ENCODE assay signal across 1 cellular context in the genomic region with DNA sequence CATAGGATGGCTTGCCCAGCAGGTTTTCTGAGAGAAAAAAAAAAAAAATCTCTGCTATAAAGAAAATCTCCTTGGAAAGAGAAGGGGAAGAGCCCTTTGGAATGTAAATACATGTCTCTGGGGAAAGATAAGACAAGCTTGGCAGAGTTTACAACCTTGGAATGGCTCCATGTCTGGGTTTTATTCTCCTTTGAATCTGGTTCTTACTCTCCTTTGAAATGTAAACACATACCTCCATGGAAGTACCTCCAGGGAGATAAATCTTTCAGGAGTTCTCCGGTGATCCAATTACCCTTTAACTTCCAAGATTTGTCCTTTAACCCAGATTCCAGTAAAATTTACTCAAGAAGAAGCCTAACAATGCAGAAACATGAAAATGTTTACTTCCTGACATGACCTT.
A peak's percentile ranks its signal among the peaks of the same experiment; 100 is the strongest.
TF ChIP-seq lines count a peak whose summit lies in the region.

No MANE protein-coding gene starts in this region.

TF ChIP-seq in HEK293, 187 proteins besides CTCF, POLR2A, EP300 and RAD21 (continued from another document):
- TF ChIP-seq, protein P1, sequence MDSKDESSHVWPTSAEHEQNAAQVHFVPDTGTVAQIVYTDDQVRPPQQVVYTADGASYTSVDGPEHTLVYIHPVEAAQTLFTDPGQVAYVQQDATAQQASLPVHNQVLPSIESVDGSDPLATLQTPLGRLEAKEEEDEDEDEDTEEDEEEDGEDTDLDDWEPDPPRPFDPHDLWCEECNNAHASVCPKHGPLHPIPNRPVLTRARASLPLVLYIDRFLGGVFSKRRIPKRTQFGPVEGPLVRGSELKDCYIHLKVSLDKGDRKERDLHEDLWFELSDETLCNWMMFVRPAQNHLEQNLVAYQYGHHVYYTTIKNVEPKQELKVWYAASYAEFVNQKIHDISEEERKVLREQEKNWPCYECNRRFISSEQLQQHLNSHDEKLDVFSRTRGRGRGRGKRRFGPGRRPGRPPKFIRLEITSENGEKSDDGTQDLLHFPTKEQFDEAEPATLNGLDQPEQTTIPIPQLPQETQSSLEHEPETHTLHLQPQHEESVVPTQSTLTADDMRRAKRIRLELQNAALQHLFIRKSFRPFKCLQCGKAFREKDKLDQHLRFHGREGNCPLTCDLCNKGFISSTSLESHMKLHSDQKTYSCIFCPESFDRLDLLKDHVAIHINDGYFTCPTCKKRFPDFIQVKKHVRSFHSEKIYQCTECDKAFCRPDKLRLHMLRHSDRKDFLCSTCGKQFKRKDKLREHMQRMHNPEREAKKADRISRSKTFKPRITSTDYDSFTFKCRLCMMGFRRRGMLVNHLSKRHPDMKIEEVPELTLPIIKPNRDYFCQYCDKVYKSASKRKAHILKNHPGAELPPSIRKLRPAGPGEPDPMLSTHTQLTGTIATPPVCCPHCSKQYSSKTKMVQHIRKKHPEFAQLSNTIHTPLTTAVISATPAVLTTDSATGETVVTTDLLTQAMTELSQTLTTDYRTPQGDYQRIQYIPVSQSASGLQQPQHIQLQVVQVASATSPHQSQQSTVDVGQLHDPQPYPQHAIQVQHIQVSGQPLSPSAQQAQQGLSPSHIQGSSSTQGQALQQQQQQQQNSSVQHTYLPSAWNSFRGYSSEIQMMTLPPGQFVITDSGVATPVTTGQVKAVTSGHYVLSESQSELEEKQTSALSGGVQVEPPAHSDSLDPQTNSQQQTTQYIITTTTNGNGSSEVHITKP (tag by site-specific recombination; IDR thresholded peaks at IDR 0.05) = 0 out of 2 replicates have a peak, but pooled peaks have one; percentile 14
- TF ChIP-seq ZNF558 (tag by site-specific recombination; IDR thresholded peaks at IDR 0.05) (no peak), ZNF548 (tag by site-specific recombination; IDR thresholded peaks at IDR 0.05) (no peak), SP2 (tag by site-specific recombination; IDR thresholded peaks at IDR 0.05) (no peak), ZNF19 (tag by site-specific recombination; IDR thresholded peaks at IDR 0.05; ENCODE audit: low read depth) (peak; percentile 57), ZXDB (tag by site-specific recombination; IDR thresholded peaks at IDR 0.05) (peak; percentile 92), GFI1B (tag by site-specific recombination; IDR thresholded peaks at IDR 0.05) (peak; percentile 66), KLF8 (tag by site-specific recombination; IDR thresholded peaks at IDR 0.05) (peak; percentile 71), ZNF341 (tag by site-specific recombination; IDR thresholded peaks at IDR 0.05; ENCODE audit: low read depth) (peak; percentile 41; the same call in 1 of the 2 replicates), WT1 (tag by site-specific recombination; IDR thresholded peaks at IDR 0.05) (peak; percentile 87), GLIS1 (tag by site-specific recombination; IDR thresholded peaks at IDR 0.05) (peak; percentile 87), KLF16 (tag by site-specific recombination; IDR thresholded peaks at IDR 0.05) (peak; percentile 53), YY1 (tag by site-specific recombination; IDR thresholded peaks at IDR 0.05) (0 out of 2 replicates have a peak, but pooled peaks have one; percentile 10), ZNF501 (tag by site-specific recombination; IDR thresholded peaks at IDR 0.05) (no peak), MZF1 (tag by site-specific recombination; IDR thresholded peaks at IDR 0.05; ENCODE audit: borderline replicate concordance) (0 out of 2 replicates have a peak, but pooled peaks have one; percentile 48), OSR2 (tag by site-specific recombination; IDR thresholded peaks at IDR 0.05) (peak; percentile 61; the same call in 1 of the 2 replicates), FEZF1 (tag by site-specific recombination; IDR thresholded peaks at IDR 0.05) (peak; percentile 80)
- TF ChIP-seq, protein P2, sequence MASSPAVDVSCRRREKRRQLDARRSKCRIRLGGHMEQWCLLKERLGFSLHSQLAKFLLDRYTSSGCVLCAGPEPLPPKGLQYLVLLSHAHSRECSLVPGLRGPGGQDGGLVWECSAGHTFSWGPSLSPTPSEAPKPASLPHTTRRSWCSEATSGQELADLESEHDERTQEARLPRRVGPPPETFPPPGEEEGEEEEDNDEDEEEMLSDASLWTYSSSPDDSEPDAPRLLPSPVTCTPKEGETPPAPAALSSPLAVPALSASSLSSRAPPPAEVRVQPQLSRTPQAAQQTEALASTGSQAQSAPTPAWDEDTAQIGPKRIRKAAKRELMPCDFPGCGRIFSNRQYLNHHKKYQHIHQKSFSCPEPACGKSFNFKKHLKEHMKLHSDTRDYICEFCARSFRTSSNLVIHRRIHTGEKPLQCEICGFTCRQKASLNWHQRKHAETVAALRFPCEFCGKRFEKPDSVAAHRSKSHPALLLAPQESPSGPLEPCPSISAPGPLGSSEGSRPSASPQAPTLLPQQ (tag by site-specific recombination; IDR thresholded peaks at IDR 0.05) = peak; percentile 41; the same call in 1 of the 2 replicates
- TF ChIP-seq, protein P3, sequence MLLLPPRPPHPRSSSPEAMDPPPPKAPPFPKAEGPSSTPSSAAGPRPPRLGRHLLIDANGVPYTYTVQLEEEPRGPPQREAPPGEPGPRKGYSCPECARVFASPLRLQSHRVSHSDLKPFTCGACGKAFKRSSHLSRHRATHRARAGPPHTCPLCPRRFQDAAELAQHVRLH (tag by site-specific recombination; IDR thresholded peaks at IDR 0.05) = peak; percentile 90
